In genomic region chr6:162726997-162727346, GRCh38 we compare ENCODE assay signal across 8 cellular contexts. TPM values are rescaled to one million over a fixed set of nuclear protein-coding genes. Genes with fewer than 3 reads are reported as not detected.
DNase-seq lines count a peak whose midpoint lies in the region; ATAC-seq and TF ChIP-seq lines count a peak whose summit lies in the region.

No MANE protein-coding gene starts in this region.

- intact Hi-C loops in esophagus squamous epithelium (cut with DNase I): no loop called here

- WGBS in SK-N-SH (ENCODE audit: low lambda C conversion rate): 1% methylated on average over 7 of the region's 14 CpGs
- 0% methylated on average over 1 of the region's 14 CpGs for WGBS in esophagus squamous epithelium, 2 donors

- H3K4me3 ChIP-seq in DOHH2 (ENCODE audit: low read length): peak overlapping the region; percentile 88
- peak overlapping the region; percentile 71 to 81 for H3K4me3 ChIP-seq in SK-N-SH (ENCODE audit: low read depth in 2 of 2, low read length in 1 of 2)
- H3K4me3 ChIP-seq in esophagus squamous epithelium: peak overlapping the region; percentile 70 to 95 (median 86)
- peak overlapping the region; percentile 90 for H3K4me3 ChIP-seq in neuron (ENCODE audit: low read length)

- H3K27ac ChIP-seq in DOHH2 (ENCODE audit: low read depth, low read length) (no peak overlapping the region), SK-N-SH (ENCODE audit: low read depth in 2 of 2, low read length in 1 of 2) (peak overlapping the region; percentile 49 to 83; a peak in 2 of 4 replicates), esophagus squamous epithelium (peak overlapping the region; percentile 85 to 96 (median 92))

- no peak for TF ChIP-seq EP300 in SK-N-SH (IDR thresholded peaks at IDR 0.05; ENCODE audit: borderline replicate concordance in 1 of 2, low read depth in 1 of 2, low read length in 1 of 2)

- peak overlapping the region; percentile 80 for H3K9ac ChIP-seq in SK-N-SH

- peaks cover 12% of the 10 kb centered on the region for H3K4me1 ChIP-seq in DOHH2 (ENCODE audit: control insufficient read depth, low read length)
- peaks cover 4 to 6% of the 10 kb centered on the region in 2 experiments; a peak in 3 of 4 replicates for H3K4me1 ChIP-seq in SK-N-SH (ENCODE audit: control insufficient read depth in 1 of 2, insufficient read depth in 2 of 2, low read depth in 1 of 2, low read length in 1 of 2)
- peaks cover 0 to 20% (median 3%) of the 10 kb centered on the region in 3 donors for H3K4me1 ChIP-seq in esophagus squamous epithelium
- H3K4me1 ChIP-seq in neuron (ENCODE audit: insufficient read depth, low read length): peaks cover 18% of the 10 kb centered on the region

- DNase-seq in SK-N-SH (no peak), esophagus squamous epithelium (lab: John Stamatoyannopoulos, UW) (no peak), mucosa of gallbladder (ENCODE audit: low spot score) (no peak)
- DNase-seq in stimulated activated CD4-positive, alpha-beta T cell treated with anti-CD3 and anti-CD28 coated beads, Interleukin-15, amount 100 ng/mL, for 24 hours: no peak

- H3K9me3 ChIP-seq in DOHH2 (ENCODE audit: control insufficient read depth, insufficient read depth, low read length) (no peaks in the 10 kb centered on the region), SK-N-SH (no peaks in the 10 kb centered on the region; the same call in 1 of the 2 replicates), esophagus squamous epithelium (no peaks in the 10 kb centered on the region), neuron (ENCODE audit: low read length) (no peaks in the 10 kb centered on the region)

- TF ChIP-seq CTCF in DOHH2 (IDR thresholded peaks at IDR 0.05; ENCODE audit: low read depth, low read length, poor library complexity, severe bottlenecking) (no peak), SK-N-SH (IDR thresholded peaks at IDR 0.05) (no peak), esophagus squamous epithelium (IDR thresholded peaks at IDR 0.05) (no peak)

- H3K9me2 ChIP-seq in DOHH2 (replicated peaks; ENCODE audit: control insufficient read depth, low read length) (no peaks in the 10 kb centered on the region), SK-N-SH (no peaks in the 10 kb centered on the region)

- peak; percentile 9 for ATAC-seq in HG02571 (IDR thresholded peaks at IDR 0.05; ENCODE audit: unreplicated experiment)
- ATAC-seq in HG03469 (IDR thresholded peaks at IDR 0.05; ENCODE audit: unreplicated experiment): no peak

- TF ChIP-seq RAD21 in SK-N-SH (IDR thresholded peaks at IDR 0.05; ENCODE audit: low read length): no peak

- H3K79me2 ChIP-seq in DOHH2 (ENCODE audit: control insufficient read depth, low read length) (no peaks in the 10 kb centered on the region), SK-N-SH (ENCODE audit: insufficient read depth) (no peaks in the 10 kb centered on the region)

- POLR2A ChIA-PET in SK-N-SH (lab: Yijun Ruan, JAX): interaction anchor here (1.5 kb wide), 1 partner anchor 896 kb away, joined by 3 read pairs; no protein-coding TSS in a partner anchor

- H3F3A ChIP-seq in DOHH2 (ENCODE audit: control insufficient read depth, insufficient read depth) (0 out of 2 replicates have a peak, but pooled peaks cover 2% of the 10 kb centered on the region), SK-N-SH (replicated peaks; ENCODE audit: insufficient read depth) (no peaks in the 10 kb centered on the region)

- H3K27me3 ChIP-seq in DOHH2 (ENCODE audit: control insufficient read depth, low read length): no peaks in the 10 kb centered on the region
- no peaks in the 10 kb centered on the region for H3K27me3 ChIP-seq in SK-N-SH (ENCODE audit: insufficient read depth)
- no peaks in the 10 kb centered on the region for H3K27me3 ChIP-seq in esophagus squamous epithelium
- no peaks in the 10 kb centered on the region for H3K27me3 ChIP-seq in neuron (ENCODE audit: insufficient read depth, low read length)

- H2AFZ ChIP-seq in SK-N-SH (ENCODE audit: low read depth) (peak overlapping the region; percentile 93), neuron (ENCODE audit: low read depth, low read length) (peak overlapping the region; percentile 91)

- H3K4me2 ChIP-seq in DOHH2 (ENCODE audit: low read length): peak overlapping the region; percentile 70
- peak overlapping the region; percentile 88 for H3K4me2 ChIP-seq in SK-N-SH

- no peaks in the 10 kb centered on the region for H4K20me1 ChIP-seq in DOHH2 (ENCODE audit: control insufficient read depth, insufficient read depth, low read depth, low read length)
- no peaks in the 10 kb centered on the region for H4K20me1 ChIP-seq in SK-N-SH (ENCODE audit: insufficient read depth)

- H3K36me3 ChIP-seq in DOHH2 (ENCODE audit: control insufficient read depth, low read length) (no peaks in the 10 kb centered on the region), SK-N-SH (replicated peaks in 1 of 2; ENCODE audit: control insufficient read depth in 1 of 2, insufficient read depth in 2 of 2, low read length in 1 of 2) (no peaks in the 10 kb centered on the region), esophagus squamous epithelium (no peaks in the 10 kb centered on the region), neuron (ENCODE audit: insufficient read depth, low read length) (no peaks in the 10 kb centered on the region)

- CTCF ChIA-PET in SK-N-SH (lab: Yijun Ruan, JAX): interaction anchor here (0.6 kb wide), 1 partner anchor 1813 kb away, joined by 4 read pairs; no protein-coding TSS in a partner anchor

- no peak for TF ChIP-seq POLR2A in esophagus squamous epithelium (IDR thresholded peaks at IDR 0.05)

TF ChIP-seq in SK-N-SH, 30 proteins besides CTCF, POLR2A, EP300 and RAD21:
- TF ChIP-seq JUND (IDR thresholded peaks at IDR 0.05) (no peak), CHD2 (IDR thresholded peaks at IDR 0.05; ENCODE audit: low read length, partially characterized antibody) (no peak), FOXJ3 (CRISPR knock-in tag; IDR thresholded peaks at IDR 0.05) (no peak), SIN3A (IDR thresholded peaks at IDR 0.05; ENCODE audit: borderline replicate concordance, low read depth, low read length) (no peak)

RNA-seq across cellular contexts. Expression of gene PRKN, which starts 0.6 kb away (rescaled TPM):
- polyA plus RNA-seq in SK-N-SH (2012; rRNA removed): 0.76 and 0.83 TPM in 2 replicates
- 0.53 and 0.59 TPM in 2 replicates for polyA plus RNA-seq in SK-N-SH (2012; cell fraction: cytosol; rRNA removed)
- polyA plus RNA-seq in SK-N-SH (2012; cell fraction: nucleus; rRNA removed): 0.68 and 1.2 TPM in 2 replicates
- 1 to 10 TPM in 2 of 4 donors, under 1 TPM in 2; 0.70 to 5.5 (median 2.2) TPM for total RNA-seq in esophagus squamous epithelium
- 9.3 TPM for total RNA-seq in mucosa of gallbladder

RNA-seq across cellular contexts. Expression of gene PACRG, which starts 0.8 kb away (rescaled TPM):
- polyA plus RNA-seq in SK-N-SH (2012; rRNA removed): 0.52 and 0.56 TPM in 2 replicates
- polyA plus RNA-seq in SK-N-SH (2012; cell fraction: cytosol; rRNA removed): 0.42 and 0.56 TPM in 2 replicates
- polyA plus RNA-seq in SK-N-SH (2012; cell fraction: nucleus; rRNA removed): 0.20 and 0.51 TPM in 2 replicates
- 1 to 10 TPM in 1 of 4 donors, under 1 TPM in 1, not detected in 2; 0.95 to 1.3 TPM for total RNA-seq in esophagus squamous epithelium
- total RNA-seq in mucosa of gallbladder: 3.2 TPM
